ENCODE assay signal across 1 cellular context in the genomic region with DNA sequence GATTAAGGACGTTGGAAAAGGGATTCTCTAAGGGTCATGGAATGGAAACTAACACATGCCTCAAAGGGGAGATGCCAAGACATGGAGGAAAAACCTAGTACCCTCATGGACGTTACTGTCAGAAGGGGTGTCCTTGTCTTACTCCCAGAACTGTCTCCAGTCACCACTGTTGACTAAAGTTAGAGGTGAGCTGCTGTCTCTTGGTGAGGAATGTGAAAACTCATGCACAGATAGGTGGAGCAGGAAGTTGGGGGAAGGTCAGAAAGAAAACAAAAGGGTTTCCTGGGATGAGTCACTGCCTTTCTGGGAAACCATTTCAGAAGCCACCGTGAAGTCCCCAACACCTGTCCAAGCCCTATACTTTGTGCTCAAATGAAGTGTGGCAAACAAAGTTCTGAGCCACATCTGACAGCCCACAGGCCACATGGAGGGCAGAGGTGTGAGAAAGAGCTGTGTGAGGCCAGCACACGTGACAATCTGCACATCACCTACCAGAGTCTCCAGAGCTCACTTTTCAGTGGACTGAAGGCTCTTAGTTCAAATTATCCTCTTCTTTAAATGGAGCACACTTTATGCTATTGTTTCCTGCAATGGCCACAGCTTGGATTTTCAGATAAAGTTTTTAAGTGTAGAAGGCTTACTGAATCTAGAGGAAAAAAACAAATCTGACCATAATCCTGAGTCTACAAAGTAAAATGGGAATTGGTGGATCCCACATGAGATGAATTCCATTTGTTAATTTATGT.
TF ChIP-seq lines count a peak whose summit lies in the region.

No MANE protein-coding gene starts in this region.

TF ChIP-seq in K562, 482 proteins besides CTCF, POLR2A, EP300 and RAD21 (continued from another document and continues in another):
- TF ChIP-seq BCOR (IDR thresholded peaks at IDR 0.05) (no peak), ESRRA (IDR thresholded peaks at IDR 0.05; ENCODE audit: borderline replicate concordance, low read depth) (peak; percentile 35; the same call in 1 of the 2 replicates), TAF1 (IDR thresholded peaks at IDR 0.05; ENCODE audit: control insufficient read depth, extremely low read depth, insufficient read depth, low read length, severe bottlenecking) (no peak), NFRKB (IDR thresholded peaks at IDR 0.05; ENCODE audit: low read depth) (peak; percentile 73; the same call in 1 of the 2 replicates), SAFB (IDR thresholded peaks at IDR 0.05; ENCODE audit: borderline replicate concordance, low read depth, low read length) (no peak), ZNF584 (CRISPR knock-in tag; IDR thresholded peaks at IDR 0.05; ENCODE audit: low read depth) (no peak), HNRNPLL (IDR thresholded peaks at IDR 0.05; ENCODE audit: low read depth, low read length, poor library complexity, severe bottlenecking) (no peak), ZBTB8A (IDR thresholded peaks at IDR 0.05; ENCODE audit: partially characterized antibody) (no peak), POLR3A (IDR thresholded peaks at IDR 0.05; ENCODE audit: borderline replicate concordance, extremely low read depth, insufficient read depth, insufficient read length) (no peak), MCM2 (IDR thresholded peaks at IDR 0.05; ENCODE audit: low read depth) (no peak), EHMT2 (IDR thresholded peaks at IDR 0.05) (peak; percentile 68; the same call in 1 of the 2 replicates), RBBP5 (IDR thresholded peaks at IDR 0.05; ENCODE audit: borderline replicate concordance, insufficient read depth, low read length, poor library complexity, severe bottlenecking) (no peak), PHB (CRISPR knock-in tag; IDR thresholded peaks at IDR 0.05) (no peak), ATF1 (CRISPR knock-in tag; IDR thresholded peaks at IDR 0.05) (no peak), ATF1 (tag; IDR thresholded peaks at IDR 0.05) (0 out of 2 replicates have a peak, but pooled peaks have one; percentile 12), E2F3 (CRISPR knock-in tag; IDR thresholded peaks at IDR 0.05) (0 out of 2 replicates have a peak, but pooled peaks have one; percentile 37), BACH1 (tag; IDR thresholded peaks at IDR 0.05) (no peak), RBM14 (IDR thresholded peaks at IDR 0.05; ENCODE audit: borderline replicate concordance, insufficient read depth, low read depth, low read length) (no peak), ATF7 (IDR thresholded peaks at IDR 0.05) (peak; percentile 60; the same call in 1 of the 2 replicates)
- TF ChIP-seq, protein P1, sequence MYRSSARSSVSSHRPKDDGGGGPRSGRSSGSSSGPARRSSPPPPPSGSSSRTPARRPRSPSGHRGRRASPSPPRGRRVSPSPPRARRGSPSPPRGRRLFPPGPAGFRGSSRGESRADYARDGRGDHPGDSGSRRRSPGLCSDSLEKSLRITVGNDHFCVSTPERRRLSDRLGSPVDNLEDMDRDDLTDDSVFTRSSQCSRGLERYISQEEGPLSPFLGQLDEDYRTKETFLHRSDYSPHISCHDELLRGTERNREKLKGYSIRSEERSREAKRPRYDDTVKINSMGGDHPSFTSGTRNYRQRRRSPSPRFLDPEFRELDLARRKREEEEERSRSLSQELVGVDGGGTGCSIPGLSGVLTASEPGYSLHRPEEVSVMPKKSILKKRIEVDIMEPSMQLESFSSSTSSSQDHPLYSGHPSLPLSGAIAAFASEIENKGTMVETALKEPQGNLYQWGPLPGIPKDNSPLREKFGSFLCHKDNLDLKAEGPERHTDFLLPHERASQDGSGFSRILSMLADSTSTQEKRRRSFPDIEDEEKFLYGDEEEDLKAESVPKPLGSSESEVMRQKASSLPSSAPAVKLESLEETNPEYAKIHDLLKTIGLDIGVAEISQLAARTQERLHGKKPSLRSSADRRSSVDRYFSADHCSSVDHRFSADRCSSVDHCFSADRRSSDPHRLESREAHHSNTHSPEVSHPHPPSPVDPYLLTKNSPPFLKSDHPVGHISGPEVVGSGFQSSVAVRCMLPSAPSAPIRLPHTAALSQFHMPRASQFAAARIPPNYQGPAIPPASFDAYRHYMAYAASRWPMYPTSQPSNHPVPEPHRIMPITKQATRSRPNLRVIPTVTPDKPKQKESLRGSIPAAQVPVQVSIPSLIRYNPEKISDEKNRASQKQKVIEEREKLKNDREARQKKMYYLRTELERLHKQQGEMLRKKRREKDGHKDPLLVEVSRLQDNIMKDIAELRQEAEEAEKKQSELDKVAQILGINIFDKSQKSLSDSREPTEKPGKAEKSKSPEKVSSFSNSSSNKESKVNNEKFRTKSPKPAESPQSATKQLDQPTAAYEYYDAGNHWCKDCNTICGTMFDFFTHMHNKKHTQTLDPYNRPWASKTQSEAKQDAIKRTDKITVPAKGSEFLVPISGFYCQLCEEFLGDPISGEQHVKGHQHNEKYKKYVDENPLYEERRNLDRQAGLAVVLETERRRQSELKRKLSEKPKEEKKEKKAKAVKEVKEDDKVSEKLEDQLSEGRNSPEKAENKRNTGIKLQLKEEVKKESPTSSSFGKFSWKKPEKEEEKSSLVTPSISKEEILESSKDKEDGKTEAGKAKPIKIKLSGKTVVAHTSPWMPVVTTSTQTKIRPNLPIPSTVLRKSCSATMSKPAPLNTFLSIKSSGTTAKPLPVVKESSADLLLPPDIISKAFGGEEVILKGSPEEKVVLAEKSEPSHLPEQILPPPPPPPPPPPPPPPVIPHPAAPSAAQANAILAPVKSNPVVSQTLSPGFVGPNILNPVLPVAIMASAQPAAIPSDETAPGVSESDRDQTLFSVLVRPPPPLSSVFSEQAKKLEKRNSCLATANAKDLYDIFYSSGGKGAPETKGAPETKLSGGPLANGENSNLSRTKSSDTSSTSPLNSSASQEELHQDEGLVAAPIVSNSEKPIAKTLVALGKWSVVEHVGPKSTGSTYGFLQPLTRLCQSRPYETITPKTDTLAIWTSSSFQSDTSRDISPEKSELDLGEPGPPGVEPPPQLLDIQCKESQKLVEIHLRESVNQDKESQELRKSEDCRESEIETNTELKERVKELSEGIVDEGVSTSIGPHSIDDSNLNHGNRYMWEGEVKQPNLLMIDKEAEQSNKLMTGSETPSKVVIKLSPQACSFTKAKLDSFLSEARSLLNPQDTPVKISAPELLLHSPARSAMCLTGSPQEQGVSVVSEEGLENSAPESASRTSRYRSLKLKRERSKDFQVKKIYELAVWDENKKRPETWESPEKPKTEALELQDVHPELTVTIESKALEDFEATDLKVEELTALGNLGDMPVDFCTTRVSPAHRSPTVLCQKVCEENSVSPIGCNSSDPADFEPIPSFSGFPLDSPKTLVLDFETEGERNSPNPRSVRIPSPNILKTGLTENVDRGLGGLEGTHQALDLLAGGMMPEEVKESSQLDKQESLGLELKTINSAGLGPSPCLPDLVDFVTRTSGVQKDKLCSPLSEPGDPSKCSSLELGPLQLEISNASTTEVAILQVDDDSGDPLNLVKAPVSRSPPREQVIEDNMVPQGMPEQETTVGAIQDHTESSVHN (IDR thresholded peaks at IDR 0.05; ENCODE audit: borderline replicate concordance in 1 of 2, low read depth in 1 of 2): no peak
- TF ChIP-seq, protein P2, sequence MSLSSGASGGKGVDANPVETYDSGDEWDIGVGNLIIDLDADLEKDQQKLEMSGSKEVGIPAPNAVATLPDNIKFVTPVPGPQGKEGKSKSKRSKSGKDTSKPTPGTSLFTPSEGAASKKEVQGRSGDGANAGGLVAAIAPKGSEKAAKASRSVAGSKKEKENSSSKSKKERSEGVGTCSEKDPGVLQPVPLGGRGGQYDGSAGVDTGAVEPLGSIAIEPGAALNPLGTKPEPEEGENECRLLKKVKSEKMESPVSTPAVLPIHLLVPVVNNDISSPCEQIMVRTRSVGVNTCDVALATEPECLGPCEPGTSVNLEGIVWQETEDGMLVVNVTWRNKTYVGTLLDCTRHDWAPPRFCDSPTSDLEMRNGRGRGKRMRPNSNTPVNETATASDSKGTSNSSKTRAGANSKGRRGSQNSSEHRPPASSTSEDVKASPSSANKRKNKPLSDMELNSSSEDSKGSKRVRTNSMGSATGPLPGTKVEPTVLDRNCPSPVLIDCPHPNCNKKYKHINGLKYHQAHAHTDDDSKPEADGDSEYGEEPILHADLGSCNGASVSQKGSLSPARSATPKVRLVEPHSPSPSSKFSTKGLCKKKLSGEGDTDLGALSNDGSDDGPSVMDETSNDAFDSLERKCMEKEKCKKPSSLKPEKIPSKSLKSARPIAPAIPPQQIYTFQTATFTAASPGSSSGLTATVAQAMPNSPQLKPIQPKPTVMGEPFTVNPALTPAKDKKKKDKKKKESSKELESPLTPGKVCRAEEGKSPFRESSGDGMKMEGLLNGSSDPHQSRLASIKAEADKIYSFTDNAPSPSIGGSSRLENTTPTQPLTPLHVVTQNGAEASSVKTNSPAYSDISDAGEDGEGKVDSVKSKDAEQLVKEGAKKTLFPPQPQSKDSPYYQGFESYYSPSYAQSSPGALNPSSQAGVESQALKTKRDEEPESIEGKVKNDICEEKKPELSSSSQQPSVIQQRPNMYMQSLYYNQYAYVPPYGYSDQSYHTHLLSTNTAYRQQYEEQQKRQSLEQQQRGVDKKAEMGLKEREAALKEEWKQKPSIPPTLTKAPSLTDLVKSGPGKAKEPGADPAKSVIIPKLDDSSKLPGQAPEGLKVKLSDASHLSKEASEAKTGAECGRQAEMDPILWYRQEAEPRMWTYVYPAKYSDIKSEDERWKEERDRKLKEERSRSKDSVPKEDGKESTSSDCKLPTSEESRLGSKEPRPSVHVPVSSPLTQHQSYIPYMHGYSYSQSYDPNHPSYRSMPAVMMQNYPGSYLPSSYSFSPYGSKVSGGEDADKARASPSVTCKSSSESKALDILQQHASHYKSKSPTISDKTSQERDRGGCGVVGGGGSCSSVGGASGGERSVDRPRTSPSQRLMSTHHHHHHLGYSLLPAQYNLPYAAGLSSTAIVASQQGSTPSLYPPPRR (CRISPR knock-in tag; IDR thresholded peaks at IDR 0.05; ENCODE audit: borderline replicate concordance): no peak
- TF ChIP-seq, protein P3, sequence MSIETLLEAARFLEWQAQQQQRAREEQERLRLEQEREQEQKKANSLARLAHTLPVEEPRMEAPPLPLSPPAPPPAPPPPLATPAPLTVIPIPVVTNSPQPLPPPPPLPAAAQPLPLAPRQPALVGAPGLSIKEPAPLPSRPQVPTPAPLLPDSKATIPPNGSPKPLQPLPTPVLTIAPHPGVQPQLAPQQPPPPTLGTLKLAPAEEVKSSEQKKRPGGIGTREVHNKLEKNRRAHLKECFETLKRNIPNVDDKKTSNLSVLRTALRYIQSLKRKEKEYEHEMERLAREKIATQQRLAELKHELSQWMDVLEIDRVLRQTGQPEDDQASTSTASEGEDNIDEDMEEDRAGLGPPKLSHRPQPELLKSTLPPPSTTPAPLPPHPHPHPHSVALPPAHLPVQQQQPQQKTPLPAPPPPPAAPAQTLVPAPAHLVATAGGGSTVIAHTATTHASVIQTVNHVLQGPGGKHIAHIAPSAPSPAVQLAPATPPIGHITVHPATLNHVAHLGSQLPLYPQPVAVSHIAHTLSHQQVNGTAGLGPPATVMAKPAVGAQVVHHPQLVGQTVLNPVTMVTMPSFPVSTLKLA (conservative IDR thresholded peaks at IDR 0.05): peak; percentile 71 to 83
- TF ChIP-seq, protein P4, sequence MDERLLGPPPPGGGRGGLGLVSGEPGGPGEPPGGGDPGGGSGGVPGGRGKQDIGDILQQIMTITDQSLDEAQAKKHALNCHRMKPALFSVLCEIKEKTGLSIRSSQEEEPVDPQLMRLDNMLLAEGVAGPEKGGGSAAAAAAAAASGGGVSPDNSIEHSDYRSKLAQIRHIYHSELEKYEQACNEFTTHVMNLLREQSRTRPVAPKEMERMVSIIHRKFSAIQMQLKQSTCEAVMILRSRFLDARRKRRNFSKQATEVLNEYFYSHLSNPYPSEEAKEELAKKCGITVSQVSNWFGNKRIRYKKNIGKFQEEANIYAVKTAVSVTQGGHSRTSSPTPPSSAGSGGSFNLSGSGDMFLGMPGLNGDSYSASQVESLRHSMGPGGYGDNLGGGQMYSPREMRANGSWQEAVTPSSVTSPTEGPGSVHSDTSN (CRISPR knock-in tag; IDR thresholded peaks at IDR 0.05; ENCODE audit: low read depth): no peak
- TF ChIP-seq, protein P4 (tag; conservative IDR thresholded peaks at IDR 0.05; ENCODE audit: low read depth): no peak
- TF ChIP-seq, protein P5, sequence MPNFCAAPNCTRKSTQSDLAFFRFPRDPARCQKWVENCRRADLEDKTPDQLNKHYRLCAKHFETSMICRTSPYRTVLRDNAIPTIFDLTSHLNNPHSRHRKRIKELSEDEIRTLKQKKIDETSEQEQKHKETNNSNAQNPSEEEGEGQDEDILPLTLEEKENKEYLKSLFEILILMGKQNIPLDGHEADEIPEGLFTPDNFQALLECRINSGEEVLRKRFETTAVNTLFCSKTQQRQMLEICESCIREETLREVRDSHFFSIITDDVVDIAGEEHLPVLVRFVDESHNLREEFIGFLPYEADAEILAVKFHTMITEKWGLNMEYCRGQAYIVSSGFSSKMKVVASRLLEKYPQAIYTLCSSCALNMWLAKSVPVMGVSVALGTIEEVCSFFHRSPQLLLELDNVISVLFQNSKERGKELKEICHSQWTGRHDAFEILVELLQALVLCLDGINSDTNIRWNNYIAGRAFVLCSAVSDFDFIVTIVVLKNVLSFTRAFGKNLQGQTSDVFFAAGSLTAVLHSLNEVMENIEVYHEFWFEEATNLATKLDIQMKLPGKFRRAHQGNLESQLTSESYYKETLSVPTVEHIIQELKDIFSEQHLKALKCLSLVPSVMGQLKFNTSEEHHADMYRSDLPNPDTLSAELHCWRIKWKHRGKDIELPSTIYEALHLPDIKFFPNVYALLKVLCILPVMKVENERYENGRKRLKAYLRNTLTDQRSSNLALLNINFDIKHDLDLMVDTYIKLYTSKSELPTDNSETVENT (CRISPR knock-in tag; IDR thresholded peaks at IDR 0.05): no peak
- TF ChIP-seq, protein P6, sequence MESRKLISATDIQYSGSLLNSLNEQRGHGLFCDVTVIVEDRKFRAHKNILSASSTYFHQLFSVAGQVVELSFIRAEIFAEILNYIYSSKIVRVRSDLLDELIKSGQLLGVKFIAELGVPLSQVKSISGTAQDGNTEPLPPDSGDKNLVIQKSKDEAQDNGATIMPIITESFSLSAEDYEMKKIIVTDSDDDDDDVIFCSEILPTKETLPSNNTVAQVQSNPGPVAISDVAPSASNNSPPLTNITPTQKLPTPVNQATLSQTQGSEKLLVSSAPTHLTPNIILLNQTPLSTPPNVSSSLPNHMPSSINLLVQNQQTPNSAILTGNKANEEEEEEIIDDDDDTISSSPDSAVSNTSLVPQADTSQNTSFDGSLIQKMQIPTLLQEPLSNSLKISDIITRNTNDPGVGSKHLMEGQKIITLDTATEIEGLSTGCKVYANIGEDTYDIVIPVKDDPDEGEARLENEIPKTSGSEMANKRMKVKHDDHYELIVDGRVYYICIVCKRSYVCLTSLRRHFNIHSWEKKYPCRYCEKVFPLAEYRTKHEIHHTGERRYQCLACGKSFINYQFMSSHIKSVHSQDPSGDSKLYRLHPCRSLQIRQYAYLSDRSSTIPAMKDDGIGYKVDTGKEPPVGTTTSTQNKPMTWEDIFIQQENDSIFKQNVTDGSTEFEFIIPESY (CRISPR knock-in tag; IDR thresholded peaks at IDR 0.05): peak; percentile 79
- TF ChIP-seq, protein P7, sequence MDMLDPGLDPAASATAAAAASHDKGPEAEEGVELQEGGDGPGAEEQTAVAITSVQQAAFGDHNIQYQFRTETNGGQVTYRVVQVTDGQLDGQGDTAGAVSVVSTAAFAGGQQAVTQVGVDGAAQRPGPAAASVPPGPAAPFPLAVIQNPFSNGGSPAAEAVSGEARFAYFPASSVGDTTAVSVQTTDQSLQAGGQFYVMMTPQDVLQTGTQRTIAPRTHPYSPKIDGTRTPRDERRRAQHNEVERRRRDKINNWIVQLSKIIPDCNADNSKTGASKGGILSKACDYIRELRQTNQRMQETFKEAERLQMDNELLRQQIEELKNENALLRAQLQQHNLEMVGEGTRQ (CRISPR knock-in tag; IDR thresholded peaks at IDR 0.05): peak; percentile 82
